Comparison of ENCODE assay signal across 33 cellular contexts in genomic region chr18:80184243-80184772, GRCh38.
"Had no signal": no experiment of that assay in that cellular context is flagged by ENCODE, and none has a peak within 500 bp of the region (broad histone marks: within the 10 kb centered on the region; RNA-seq: fewer than 3 reads in every experiment).

No MANE protein-coding gene starts in this region.

- DNase-seq: activated CD4-positive, alpha-beta memory T cell treated with anti-CD3 and anti-CD28 coated beads, Interleukin-2, amount 10 ng/mL, durations not matched to agents 7 days and 5 days; activated CD4-positive, alpha-beta T cell treated with anti-CD3 and anti-CD28 coated beads for 1 hour; activated CD4-positive, alpha-beta T cell treated with anti-CD3 and anti-CD28 coated beads for 48 hours; activated CD4-positive, CD25-positive, alpha-beta regulatory T cell; activated CD8-positive, alpha-beta memory T cell treated with anti-CD3 and anti-CD28 coated beads for 24 hours; activated CD8-positive, alpha-beta memory T cell treated with anti-CD3 and anti-CD28 coated beads, Interleukin-2, amount 10 ng/mL, durations not matched to agents 7 days and 5 days; activated CD8-positive, alpha-beta memory T cell treated with anti-CD3 and anti-CD28 coated beads, Interleukin-2, amount 50 U/mL, for 48 hours; activated effector memory CD4-positive, alpha-beta T cell treated with Interleukin-2 at 50 U/mL for 16 hours; activated naive CD4-positive, alpha-beta T cell treated with anti-CD3 and anti-CD28 coated beads, Interleukin-2, amount 10 ng/mL, durations not matched to agents 7 days and 5 days; activated naive CD8-positive, alpha-beta T cell treated with anti-CD3 and anti-CD28 coated beads, Interleukin-2, amount 50 U/mL, for 24 hours; activated T-cell treated with anti-CD3 and anti-CD28 coated beads, Interleukin-2, amount 50 U/mL, for 48 hours; anterior cingulate cortex; MM.1S; MV-4-11; NCI-H1092; NCI-H146; NCI-H187; NCI-H2029 treated with DMSO at 0.1 percent for 48 hours; NCI-H2107; NCI-H2171; NCI-H510A; NCI-H526; NCI-H748 treated with DMSO at 0.1 percent for 48 hours; NK-92 treated with Interleukin-12 subunit alpha and Interleukin-12 subunit beta, amount 100 ng/mL, for 24 hours; Right ventricle myocardium superior; SW 1271; T-helper 1 cell; T-helper 2 cell; T-helper 9 cell had no signal

- H3K4me3 Mint-ChIP-seq: activated CD4-positive, alpha-beta memory T cell treated with anti-CD3 and anti-CD28 coated beads, Interleukin-2, amount 10 ng/mL, durations not matched to agents 7 days and 5 days; activated CD8-positive, alpha-beta memory T cell treated with anti-CD3 and anti-CD28 coated beads, Interleukin-2, amount 10 ng/mL, durations not matched to agents 7 days and 5 days; activated naive CD4-positive, alpha-beta T cell treated with anti-CD3 and anti-CD28 coated beads, Interleukin-2, amount 10 ng/mL, durations not matched to agents 7 days and 5 days; activated naive CD8-positive, alpha-beta T cell; activated naive CD8-positive, alpha-beta T cell treated with anti-CD3 and anti-CD28 coated beads, Interleukin-2, amount 50 U/mL, for 24 hours; brain had no signal

- H3K4me1 Mint-ChIP-seq: activated CD4-positive, alpha-beta memory T cell treated with anti-CD3 and anti-CD28 coated beads, Interleukin-2, amount 10 ng/mL, durations not matched to agents 7 days and 5 days; activated naive CD4-positive, alpha-beta T cell treated with anti-CD3 and anti-CD28 coated beads, Interleukin-2, amount 10 ng/mL, durations not matched to agents 7 days and 5 days; activated naive CD8-positive, alpha-beta T cell treated with anti-CD3 and anti-CD28 coated beads, Interleukin-2, amount 50 U/mL, for 24 hours had no signal

- H3K36me3 Mint-ChIP-seq: activated CD8-positive, alpha-beta memory T cell treated with anti-CD3 and anti-CD28 coated beads, Interleukin-2, amount 10 ng/mL, durations not matched to agents 7 days and 5 days; activated naive CD4-positive, alpha-beta T cell treated with anti-CD3 and anti-CD28 coated beads, Interleukin-2, amount 10 ng/mL, durations not matched to agents 7 days and 5 days; activated naive CD8-positive, alpha-beta T cell had no signal

- H3K27ac Mint-ChIP-seq: activated CD4-positive, alpha-beta memory T cell treated with anti-CD3 and anti-CD28 coated beads, Interleukin-2, amount 10 ng/mL, durations not matched to agents 7 days and 5 days; activated CD8-positive, alpha-beta memory T cell treated with anti-CD3 and anti-CD28 coated beads, Interleukin-2, amount 10 ng/mL, durations not matched to agents 7 days and 5 days; activated naive CD4-positive, alpha-beta T cell treated with anti-CD3 and anti-CD28 coated beads, Interleukin-2, amount 10 ng/mL, durations not matched to agents 7 days and 5 days; activated naive CD8-positive, alpha-beta T cell; activated naive CD8-positive, alpha-beta T cell treated with anti-CD3 and anti-CD28 coated beads, Interleukin-2, amount 50 U/mL, for 24 hours had no signal

- ATAC-seq: activated CD8-positive, alpha-beta memory T cell treated with anti-CD3 and anti-CD28 coated beads, Interleukin-2, amount 10 ng/mL, durations not matched to agents 7 days and 5 days; activated naive CD8-positive, alpha-beta T cell treated with anti-CD3 and anti-CD28 coated beads, Interleukin-2, amount 50 U/mL, for 24 hours had no signal

- H3K27ac ChIP-seq: KMS-11, VCaP had no signal
